Comparison of ENCODE assay signal across 1 cellular context in the genomic region with DNA sequence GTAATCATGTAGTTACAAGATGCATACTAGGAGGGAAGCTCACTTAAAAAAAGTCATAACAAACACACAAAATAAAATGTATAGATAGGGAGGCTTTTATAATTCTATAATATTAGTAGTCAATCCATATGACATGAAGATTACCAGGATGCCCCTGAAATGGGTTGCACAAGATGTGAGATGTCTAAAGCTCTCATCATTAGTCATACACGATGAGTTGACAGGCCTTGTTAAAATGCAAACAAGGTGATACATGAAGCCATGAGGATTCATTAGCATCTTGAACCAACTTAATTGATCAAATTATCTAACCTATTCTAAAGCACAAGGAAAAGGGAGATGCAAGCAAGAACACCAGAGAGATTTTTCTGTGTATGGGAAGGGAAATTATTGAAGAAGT.
TF ChIP-seq lines count a peak whose summit lies in the region.

No MANE protein-coding gene starts in this region.

TF ChIP-seq in H1, 55 proteins besides CTCF, POLR2A, EP300 and RAD21 (continued from another document):
- TF ChIP-seq, protein P1, sequence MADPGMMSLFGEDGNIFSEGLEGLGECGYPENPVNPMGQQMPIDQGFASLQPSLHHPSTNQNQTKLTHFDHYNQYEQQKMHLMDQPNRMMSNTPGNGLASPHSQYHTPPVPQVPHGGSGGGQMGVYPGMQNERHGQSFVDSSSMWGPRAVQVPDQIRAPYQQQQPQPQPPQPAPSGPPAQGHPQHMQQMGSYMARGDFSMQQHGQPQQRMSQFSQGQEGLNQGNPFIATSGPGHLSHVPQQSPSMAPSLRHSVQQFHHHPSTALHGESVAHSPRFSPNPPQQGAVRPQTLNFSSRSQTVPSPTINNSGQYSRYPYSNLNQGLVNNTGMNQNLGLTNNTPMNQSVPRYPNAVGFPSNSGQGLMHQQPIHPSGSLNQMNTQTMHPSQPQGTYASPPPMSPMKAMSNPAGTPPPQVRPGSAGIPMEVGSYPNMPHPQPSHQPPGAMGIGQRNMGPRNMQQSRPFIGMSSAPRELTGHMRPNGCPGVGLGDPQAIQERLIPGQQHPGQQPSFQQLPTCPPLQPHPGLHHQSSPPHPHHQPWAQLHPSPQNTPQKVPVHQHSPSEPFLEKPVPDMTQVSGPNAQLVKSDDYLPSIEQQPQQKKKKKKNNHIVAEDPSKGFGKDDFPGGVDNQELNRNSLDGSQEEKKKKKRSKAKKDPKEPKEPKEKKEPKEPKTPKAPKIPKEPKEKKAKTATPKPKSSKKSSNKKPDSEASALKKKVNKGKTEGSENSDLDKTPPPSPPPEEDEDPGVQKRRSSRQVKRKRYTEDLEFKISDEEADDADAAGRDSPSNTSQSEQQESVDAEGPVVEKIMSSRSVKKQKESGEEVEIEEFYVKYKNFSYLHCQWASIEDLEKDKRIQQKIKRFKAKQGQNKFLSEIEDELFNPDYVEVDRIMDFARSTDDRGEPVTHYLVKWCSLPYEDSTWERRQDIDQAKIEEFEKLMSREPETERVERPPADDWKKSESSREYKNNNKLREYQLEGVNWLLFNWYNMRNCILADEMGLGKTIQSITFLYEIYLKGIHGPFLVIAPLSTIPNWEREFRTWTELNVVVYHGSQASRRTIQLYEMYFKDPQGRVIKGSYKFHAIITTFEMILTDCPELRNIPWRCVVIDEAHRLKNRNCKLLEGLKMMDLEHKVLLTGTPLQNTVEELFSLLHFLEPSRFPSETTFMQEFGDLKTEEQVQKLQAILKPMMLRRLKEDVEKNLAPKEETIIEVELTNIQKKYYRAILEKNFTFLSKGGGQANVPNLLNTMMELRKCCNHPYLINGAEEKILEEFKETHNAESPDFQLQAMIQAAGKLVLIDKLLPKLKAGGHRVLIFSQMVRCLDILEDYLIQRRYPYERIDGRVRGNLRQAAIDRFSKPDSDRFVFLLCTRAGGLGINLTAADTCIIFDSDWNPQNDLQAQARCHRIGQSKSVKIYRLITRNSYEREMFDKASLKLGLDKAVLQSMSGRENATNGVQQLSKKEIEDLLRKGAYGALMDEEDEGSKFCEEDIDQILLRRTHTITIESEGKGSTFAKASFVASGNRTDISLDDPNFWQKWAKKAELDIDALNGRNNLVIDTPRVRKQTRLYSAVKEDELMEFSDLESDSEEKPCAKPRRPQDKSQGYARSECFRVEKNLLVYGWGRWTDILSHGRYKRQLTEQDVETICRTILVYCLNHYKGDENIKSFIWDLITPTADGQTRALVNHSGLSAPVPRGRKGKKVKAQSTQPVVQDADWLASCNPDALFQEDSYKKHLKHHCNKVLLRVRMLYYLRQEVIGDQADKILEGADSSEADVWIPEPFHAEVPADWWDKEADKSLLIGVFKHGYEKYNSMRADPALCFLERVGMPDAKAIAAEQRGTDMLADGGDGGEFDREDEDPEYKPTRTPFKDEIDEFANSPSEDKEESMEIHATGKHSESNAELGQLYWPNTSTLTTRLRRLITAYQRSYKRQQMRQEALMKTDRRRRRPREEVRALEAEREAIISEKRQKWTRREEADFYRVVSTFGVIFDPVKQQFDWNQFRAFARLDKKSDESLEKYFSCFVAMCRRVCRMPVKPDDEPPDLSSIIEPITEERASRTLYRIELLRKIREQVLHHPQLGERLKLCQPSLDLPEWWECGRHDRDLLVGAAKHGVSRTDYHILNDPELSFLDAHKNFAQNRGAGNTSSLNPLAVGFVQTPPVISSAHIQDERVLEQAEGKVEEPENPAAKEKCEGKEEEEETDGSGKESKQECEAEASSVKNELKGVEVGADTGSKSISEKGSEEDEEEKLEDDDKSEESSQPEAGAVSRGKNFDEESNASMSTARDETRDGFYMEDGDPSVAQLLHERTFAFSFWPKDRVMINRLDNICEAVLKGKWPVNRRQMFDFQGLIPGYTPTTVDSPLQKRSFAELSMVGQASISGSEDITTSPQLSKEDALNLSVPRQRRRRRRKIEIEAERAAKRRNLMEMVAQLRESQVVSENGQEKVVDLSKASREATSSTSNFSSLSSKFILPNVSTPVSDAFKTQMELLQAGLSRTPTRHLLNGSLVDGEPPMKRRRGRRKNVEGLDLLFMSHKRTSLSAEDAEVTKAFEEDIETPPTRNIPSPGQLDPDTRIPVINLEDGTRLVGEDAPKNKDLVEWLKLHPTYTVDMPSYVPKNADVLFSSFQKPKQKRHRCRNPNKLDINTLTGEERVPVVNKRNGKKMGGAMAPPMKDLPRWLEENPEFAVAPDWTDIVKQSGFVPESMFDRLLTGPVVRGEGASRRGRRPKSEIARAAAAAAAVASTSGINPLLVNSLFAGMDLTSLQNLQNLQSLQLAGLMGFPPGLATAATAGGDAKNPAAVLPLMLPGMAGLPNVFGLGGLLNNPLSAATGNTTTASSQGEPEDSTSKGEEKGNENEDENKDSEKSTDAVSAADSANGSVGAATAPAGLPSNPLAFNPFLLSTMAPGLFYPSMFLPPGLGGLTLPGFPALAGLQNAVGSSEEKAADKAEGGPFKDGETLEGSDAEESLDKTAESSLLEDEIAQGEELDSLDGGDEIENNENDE (IDR thresholded peaks at IDR 0.05; ENCODE audit: insufficient replicate concordance, low read length), result no peak
- TF ChIP-seq KDM1A (IDR thresholded peaks at IDR 0.05; ENCODE audit: borderline replicate concordance, low read length) (no peak), EZH2 (IDR thresholded peaks at IDR 0.05; ENCODE audit: low read depth, low read length, severe bottlenecking) (no peak), BCL11A (IDR thresholded peaks at IDR 0.05; ENCODE audit: low read depth in 2 of 2, low read length in 2 of 2) (no peak), HDAC2 (IDR thresholded peaks at IDR 0.05; ENCODE audit: borderline replicate concordance in 1 of 2, low read depth in 2 of 2, low read length in 2 of 2) (no peak), POLR2AphosphoS5 (IDR thresholded peaks at IDR 0.05; ENCODE audit: low read depth, low read length) (no peak), PHF8 (conservative IDR thresholded peaks at IDR 0.05; ENCODE audit: low read depth, low read length) (no peak), SAP30 (IDR thresholded peaks at IDR 0.05; ENCODE audit: insufficient read depth, insufficient replicate concordance, low read length) (no peak), GTF2F1 (IDR thresholded peaks at IDR 0.05; ENCODE audit: borderline replicate concordance, low read depth, low read length) (no peak)
- TF ChIP-seq, protein P2, sequence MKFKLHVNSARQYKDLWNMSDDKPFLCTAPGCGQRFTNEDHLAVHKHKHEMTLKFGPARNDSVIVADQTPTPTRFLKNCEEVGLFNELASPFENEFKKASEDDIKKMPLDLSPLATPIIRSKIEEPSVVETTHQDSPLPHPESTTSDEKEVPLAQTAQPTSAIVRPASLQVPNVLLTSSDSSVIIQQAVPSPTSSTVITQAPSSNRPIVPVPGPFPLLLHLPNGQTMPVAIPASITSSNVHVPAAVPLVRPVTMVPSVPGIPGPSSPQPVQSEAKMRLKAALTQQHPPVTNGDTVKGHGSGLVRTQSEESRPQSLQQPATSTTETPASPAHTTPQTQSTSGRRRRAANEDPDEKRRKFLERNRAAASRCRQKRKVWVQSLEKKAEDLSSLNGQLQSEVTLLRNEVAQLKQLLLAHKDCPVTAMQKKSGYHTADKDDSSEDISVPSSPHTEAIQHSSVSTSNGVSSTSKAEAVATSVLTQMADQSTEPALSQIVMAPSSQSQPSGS (IDR thresholded peaks at IDR 0.05; ENCODE audit: low read length), result no peak
